Comparison of ENCODE assay signal across 9 cellular contexts in genomic region chr7:100604976-100605911, GRCh38. TPM values are rescaled to one million over a fixed set of nuclear protein-coding genes. Genes with fewer than 3 reads are reported as not detected.
DNase-seq lines count a peak whose midpoint lies in the region; ATAC-seq lines count a peak whose summit lies in the region.
"Had no signal": no experiment of that assay in that cellular context is flagged by ENCODE, and none has a peak within 500 bp of the region (broad histone marks: within the 10 kb centered on the region; RNA-seq: fewer than 3 reads in every experiment).

No MANE protein-coding gene starts in this region.

- H3K9ac ChIP-seq in muscle layer of colon (ENCODE audit: low read length): no peak overlapping the region

- H3K9me3 ChIP-seq in muscle layer of colon (ENCODE audit: low read length): no peaks in the 10 kb centered on the region

- no peaks in the 10 kb centered on the region for H3K36me3 Mint-ChIP-seq in T-helper 1 cell treated with Interleukin-12 subunit alpha and Interleukin-12 subunit beta and Interleukin-4 antibody, amounts not matched to agents 30 μg/mL and 1 μg/mL, for 36 hours (ENCODE audit: low read depth)

- peaks cover 7% of the 10 kb centered on the region for H3K4me1 Mint-ChIP-seq in T-helper 1 cell treated with Interleukin-12 subunit alpha and Interleukin-12 subunit beta and Interleukin-4 antibody, amounts not matched to agents 30 μg/mL and 1 μg/mL, for 36 hours (ENCODE audit: low read depth)

- peak; percentile 76 for DNase-seq in ecto neural progenitor cell (ENCODE audit: low spot score)
- no peak for DNase-seq in H4 (ENCODE audit: low spot score)
- no peak for DNase-seq in NK-92 (lab: John Stamatoyannopoulos, UW; ENCODE audit: unreplicated experiment)
- DNase-seq in HCEC 1CT: no peak

- H3K27me3 Mint-ChIP-seq in T-helper 1 cell treated with Interleukin-12 subunit alpha and Interleukin-12 subunit beta and Interleukin-4 antibody, amounts not matched to agents 30 μg/mL and 1 μg/mL, for 36 hours (ENCODE audit: low read depth): peaks cover 14% of the 10 kb centered on the region

- H3K4me3 ChIP-seq in GM08714 (ENCODE audit: low read length) (peak overlapping the region; percentile 64; the same call in 1 of the 2 replicates), muscle layer of colon (ENCODE audit: low read depth in 1 of 2, low read length in 2 of 2) (peak overlapping the region; percentile 52 to 64)

- peak overlapping the region; percentile 83 for H3K4me3 Mint-ChIP-seq in T-helper 1 cell treated with Interleukin-12 subunit alpha and Interleukin-12 subunit beta and Interleukin-4 antibody, amounts not matched to agents 30 μg/mL and 1 μg/mL, for 36 hours

- no peaks in the 10 kb centered on the region for H3K36me3 ChIP-seq in muscle layer of colon (ENCODE audit: insufficient read depth, low read length)

- ATAC-seq in GM19023 (IDR thresholded peaks at IDR 0.05; ENCODE audit: unreplicated experiment): no peak

- H3K4me1 ChIP-seq in muscle layer of colon (ENCODE audit: insufficient read depth, low read length): peaks cover 10% of the 10 kb centered on the region

- no peaks in the 10 kb centered on the region for H3K9me3 Mint-ChIP-seq in T-helper 1 cell treated with Interleukin-12 subunit alpha and Interleukin-12 subunit beta and Interleukin-4 antibody, amounts not matched to agents 30 μg/mL and 1 μg/mL, for 36 hours

- no peaks in the 10 kb centered on the region for H3K27me3 ChIP-seq in muscle layer of colon (ENCODE audit: control insufficient read depth in 1 of 2, insufficient read depth in 2 of 2, low read length in 2 of 2)

- H3K27ac ChIP-seq in muscle layer of colon (ENCODE audit: low read depth, low read length): peak overlapping the region; percentile 60

- H3K27ac Mint-ChIP-seq in T-helper 1 cell treated with Interleukin-12 subunit alpha and Interleukin-12 subunit beta and Interleukin-4 antibody, amounts not matched to agents 30 μg/mL and 1 μg/mL, for 36 hours: no peak overlapping the region

RNA-seq across cellular contexts. Expression of gene PCOLCE, which starts 3.1 kb away (rescaled TPM):
- total RNA-seq in H4 (2014; rRNA removed; shearing (Covaris generic)): 123 and 180 TPM in 2 replicates

RNA-seq across cellular contexts. Expression of gene MOSPD3, which starts 7.1 kb away (rescaled TPM):
- total RNA-seq in H4 (2014; rRNA removed; shearing (Covaris generic)): 10.1 and 18.5 TPM in 2 replicates

RNA-seq across cellular contexts. Expression of gene FBXO24, which starts 19.1 kb away (rescaled TPM):
- 0.15 TPM in 1 of 2 replicates, not detected in the other for total RNA-seq in H4 (2014; rRNA removed; shearing (Covaris generic))

RNA-seq across cellular contexts. Expression of gene LRCH4, which starts 19.3 kb away (rescaled TPM):
- 3.4 TPM in 2 replicates for total RNA-seq in H4 (2014; rRNA removed; shearing (Covaris generic))

RNA-seq across cellular contexts. Expression of gene SAP25, which starts 31.5 kb away (rescaled TPM):
- not detected in 2 replicates for total RNA-seq in H4 (2014; rRNA removed; shearing (Covaris generic))
- total RNA-seq: renal cortical epithelial cell had no signal
